Comparison of ENCODE assay signal across 21 cellular contexts in genomic region chr4:78647272-78647671, GRCh38.
DNase-seq lines count a peak whose midpoint lies in the region; ATAC-seq and TF ChIP-seq lines count a peak whose summit lies in the region.
"Had no signal": no experiment of that assay in that cellular context is flagged by ENCODE, and none has a peak within 500 bp of the region (broad histone marks: within the 10 kb centered on the region; RNA-seq: fewer than 3 reads in every experiment).

No MANE protein-coding gene starts in this region.

- H3K27me3 ChIP-seq in RWPE2 (ENCODE audit: insufficient read depth, poor library complexity, severe bottlenecking): no peaks in the 10 kb centered on the region
- no peaks in the 10 kb centered on the region for H3K27me3 ChIP-seq in lower lobe of right lung (ENCODE audit: low read depth)
- H3K27me3 ChIP-seq: Peyer's patch had no signal

- H3K27ac ChIP-seq in RWPE2 (ENCODE audit: poor library complexity, severe bottlenecking) (peak overlapping the region; percentile 99), epithelial cell of prostate (peak overlapping the region; percentile 94), lower lobe of right lung (peak overlapping the region; percentile 75)
- H3K27ac ChIP-seq: HL-60 had no signal

- peaks cover 6% of the 10 kb centered on the region for H3K9me3 Mint-ChIP-seq in type B pancreatic cell
- no peaks in the 10 kb centered on the region for H3K9me3 Mint-ChIP-seq in activated T-helper 17 cell treated with anti-CD3 and anti-CD28 coated beads, Interleukin-2, amount 50 U/mL, for 72 hours
- H3K9me3 Mint-ChIP-seq: CD14-positive monocyte; CD8-positive, alpha-beta memory T cell had no signal

- H3K9me3 ChIP-seq in RWPE2 (ENCODE audit: severe bottlenecking): no peaks in the 10 kb centered on the region
- no peaks in the 10 kb centered on the region for H3K9me3 ChIP-seq in lower lobe of right lung
- H3K9me3 ChIP-seq: Peyer's patch had no signal

- ATAC-seq in RWPE2 (ENCODE audit: low read depth) (no peak), lower lobe of right lung (no peak), GM21786 (IDR thresholded peaks at IDR 0.05; ENCODE audit: unreplicated experiment) (no peak), HG02571 (IDR thresholded peaks at IDR 0.05; ENCODE audit: unreplicated experiment) (no peak)
- ATAC-seq in activated T-helper 17 cell treated with anti-CD3 and anti-CD28 coated beads, Interleukin-2, amount 50 U/mL, for 72 hours (replicated peaks): no peak

- H3K4me1 Mint-ChIP-seq in type B pancreatic cell (ENCODE audit: unreplicated experiment): peaks cover 25% of the 10 kb centered on the region
- H3K4me1 Mint-ChIP-seq in activated T-helper 17 cell treated with anti-CD3 and anti-CD28 coated beads, Interleukin-2, amount 50 U/mL, for 72 hours: no peaks in the 10 kb centered on the region
- H3K4me1 Mint-ChIP-seq: CD8-positive, alpha-beta memory T cell had no signal

- DNase-seq in RWPE2 (ENCODE audit: low spot score): no peak
- no peak for DNase-seq in epithelial cell of prostate (ENCODE audit: low read depth, low spot score)
- DNase-seq in lower lobe of right lung: no peak
- no peak for DNase-seq in type B pancreatic cell (ENCODE audit: extremely low spot score, unreplicated experiment)
- DNase-seq in globus pallidus (ENCODE audit: low spot score): no peak
- DNase-seq: Calu3; CD8-positive, alpha-beta memory T cell; DMS79 treated with DMSO at 0.1 percent for 48 hours; GF-D8; NCI-H1048; NCI-H1694; NCI-H2029 treated with DMSO at 0.1 percent for 48 hours; NCI-H2227 treated with DMSO at 0.1 percent for 48 hours; NCI-H69; Peyer's patch had no signal

- peak overlapping the region; percentile 42 for H3K27ac Mint-ChIP-seq in type B pancreatic cell
- no peak overlapping the region for H3K27ac Mint-ChIP-seq in activated T-helper 17 cell treated with anti-CD3 and anti-CD28 coated beads, Interleukin-2, amount 50 U/mL, for 72 hours
- H3K27ac Mint-ChIP-seq: B cell; CD8-positive, alpha-beta memory T cell had no signal

- H3K4me3 Mint-ChIP-seq in type B pancreatic cell: no peak overlapping the region
- H3K4me3 Mint-ChIP-seq in activated T-helper 17 cell treated with anti-CD3 and anti-CD28 coated beads, Interleukin-2, amount 50 U/mL, for 72 hours: no peak overlapping the region
- H3K4me3 Mint-ChIP-seq: CD8-positive, alpha-beta memory T cell had no signal

- H3K4me1 ChIP-seq in RWPE2 (ENCODE audit: insufficient read depth, poor library complexity, severe bottlenecking) (peaks cover 48% of the 10 kb centered on the region), lower lobe of right lung (peaks cover 54% of the 10 kb centered on the region)

- H3K36me3 ChIP-seq in RWPE2 (ENCODE audit: low read depth) (no peaks in the 10 kb centered on the region), lower lobe of right lung (no peaks in the 10 kb centered on the region)
- H3K36me3 ChIP-seq: Peyer's patch had no signal

- H3K36me3 Mint-ChIP-seq in type B pancreatic cell: no peaks in the 10 kb centered on the region
- no peaks in the 10 kb centered on the region for H3K36me3 Mint-ChIP-seq in activated T-helper 17 cell treated with anti-CD3 and anti-CD28 coated beads, Interleukin-2, amount 50 U/mL, for 72 hours (ENCODE audit: low read depth)
- H3K36me3 Mint-ChIP-seq: CD8-positive, alpha-beta memory T cell had no signal

- no peaks in the 10 kb centered on the region for H3K27me3 Mint-ChIP-seq in type B pancreatic cell
- H3K27me3 Mint-ChIP-seq in activated T-helper 17 cell treated with anti-CD3 and anti-CD28 coated beads, Interleukin-2, amount 50 U/mL, for 72 hours: peaks cover 4% of the 10 kb centered on the region
- H3K27me3 Mint-ChIP-seq: B cell had no signal

- H3K4me3 ChIP-seq in RWPE2 (ENCODE audit: severe bottlenecking) (no peak overlapping the region), lower lobe of right lung (no peak overlapping the region)
- H3K4me3 ChIP-seq: Peyer's patch had no signal

- TF ChIP-seq CTCF in RWPE2 (IDR thresholded peaks at IDR 0.05; ENCODE audit: poor library complexity, severe bottlenecking) (no peak), lower lobe of right lung (IDR thresholded peaks at IDR 0.05) (no peak), type B pancreatic cell (conservative IDR thresholded peaks at IDR 0.05) (no peak)

- intact Hi-C loops in lower lobe of right lung (cut with DNase I): no loop called here
